In genomic region chr2:61065706-61066688, GRCh38 we compare ENCODE assay signal across 1 cellular context.
TF ChIP-seq lines count a peak whose summit lies in the region.

Gene SANBR (plus strand): TSS chr2:61065871. CDS start chr2:61070351, 4,480 bp downstream.

TF ChIP-seq in GM12878, 131 proteins besides CTCF, POLR2A, EP300 and RAD21 (continued from another document and continues in another):
- TF ChIP-seq ELK1 (IDR thresholded peaks at IDR 0.05; ENCODE audit: low read depth, low read length): no peak
- TF ChIP-seq RB1 (IDR thresholded peaks at IDR 0.05; ENCODE audit: borderline replicate concordance): peak; percentile 93; the same call in 1 of the 2 replicates
- TF ChIP-seq BCL11A (IDR thresholded peaks at IDR 0.05; ENCODE audit: low read depth, low read length): no peak
- no peak for TF ChIP-seq JUNB (IDR thresholded peaks at IDR 0.05)
- TF ChIP-seq BCL3 (IDR thresholded peaks at IDR 0.05; ENCODE audit: borderline replicate concordance, insufficient read depth, low read depth, low read length, poor library complexity, severe bottlenecking): no peak
- TF ChIP-seq RUNX3 (IDR thresholded peaks at IDR 0.05; ENCODE audit: low read length): peak; percentile 35
- no peak for TF ChIP-seq E4F1 (IDR thresholded peaks at IDR 0.05; ENCODE audit: borderline replicate concordance, partially characterized antibody)
- TF ChIP-seq JUND (IDR thresholded peaks at IDR 0.05; ENCODE audit: low read depth, low read length): no peak
- no peak for TF ChIP-seq STAT1 (conservative IDR thresholded peaks at IDR 0.05)
- no peak for TF ChIP-seq TARDBP (IDR thresholded peaks at IDR 0.05; ENCODE audit: borderline replicate concordance)
- TF ChIP-seq SMAD5 (IDR thresholded peaks at IDR 0.05; ENCODE audit: low read depth): no peak
- no peak for TF ChIP-seq CHD4 (IDR thresholded peaks at IDR 0.05)
- no peak for TF ChIP-seq RBBP5 (conservative IDR thresholded peaks at IDR 0.05)
- no peak for TF ChIP-seq BCLAF1 (IDR thresholded peaks at IDR 0.05)
- no peak for TF ChIP-seq POU2F2 (IDR thresholded peaks at IDR 0.05; ENCODE audit: borderline replicate concordance, low read depth, low read length)
- no peak for TF ChIP-seq PAX5 (IDR thresholded peaks at IDR 0.05; ENCODE audit: borderline replicate concordance, low read depth, low read length)
- TF ChIP-seq KLF5 (IDR thresholded peaks at IDR 0.05; ENCODE audit: partially characterized antibody): no peak
- 0 out of 2 replicates have a peak, but pooled peaks have one; percentile 39 for TF ChIP-seq CBX5 (IDR thresholded peaks at IDR 0.05; ENCODE audit: low read depth)
- TF ChIP-seq MAX (IDR thresholded peaks at IDR 0.05; ENCODE audit: low read depth, low read length): no peak; the same call in 1 of the 2 replicates
- no peak for TF ChIP-seq MXI1 (IDR thresholded peaks at IDR 0.05; ENCODE audit: low read depth, low read length)
- no peak for TF ChIP-seq CBFB (IDR thresholded peaks at IDR 0.05; ENCODE audit: low read depth)
- no peak for TF ChIP-seq ZBTB11 (CRISPR knock-in tag; IDR thresholded peaks at IDR 0.05)
- no peak for TF ChIP-seq RELA (IDR thresholded peaks at IDR 0.05; ENCODE audit: borderline replicate concordance, partially characterized antibody)
- TF ChIP-seq ZNF384 (IDR thresholded peaks at IDR 0.05; ENCODE audit: borderline replicate concordance, low read depth, low read length): no peak
- peak; percentile 75 for TF ChIP-seq CHD2 (IDR thresholded peaks at IDR 0.05; ENCODE audit: borderline replicate concordance, low read depth, low read length)
- no peak for TF ChIP-seq ATF2 (IDR thresholded peaks at IDR 0.05; ENCODE audit: low read length)
- no peak for TF ChIP-seq MEF2B (IDR thresholded peaks at IDR 0.05; ENCODE audit: partially characterized antibody, poor library complexity, severe bottlenecking)
- no peak for TF ChIP-seq ATF3 (IDR thresholded peaks at IDR 0.05; ENCODE audit: borderline replicate concordance, extremely low read depth, low read depth, low read length)
- no peak for TF ChIP-seq PAX8 (IDR thresholded peaks at IDR 0.05)
- TF ChIP-seq ZNF274 (IDR thresholded peaks at IDR 0.05; ENCODE audit: insufficient read depth, insufficient read length): no peak
- no peak for TF ChIP-seq GABPA (IDR thresholded peaks at IDR 0.05; ENCODE audit: low read depth)
- TF ChIP-seq PKNOX1 (IDR thresholded peaks at IDR 0.05): no peak
- peak in 1 of 2 experiments; percentile 78; a peak in 2 of 3 replicates for TF ChIP-seq EGR1 (IDR thresholded peaks at IDR 0.05; ENCODE audit: borderline replicate concordance in 1 of 2, low read depth in 2 of 2, low read length in 2 of 2)
- no peak for TF ChIP-seq RAD51 (IDR thresholded peaks at IDR 0.05)
- TF ChIP-seq KAT2A (conservative IDR thresholded peaks at IDR 0.05; ENCODE audit: control insufficient read depth, low read depth, low read length): no peak
- TF ChIP-seq E2F4 (IDR thresholded peaks at IDR 0.05; ENCODE audit: low read depth, low read length): peak; percentile 31; the same call in 1 of the 2 replicates
- TF ChIP-seq YBX1 (IDR thresholded peaks at IDR 0.05): no peak
- TF ChIP-seq TCF12 (IDR thresholded peaks at IDR 0.05; ENCODE audit: low read depth, low read length): no peak
- peak; percentile 63; the same call in 1 of the 2 replicates for TF ChIP-seq BACH1 (IDR thresholded peaks at IDR 0.05; ENCODE audit: borderline replicate concordance)
- no peak for TF ChIP-seq SPI1 (IDR thresholded peaks at IDR 0.05; ENCODE audit: borderline replicate concordance, insufficient read depth, low read depth, low read length)
- TF ChIP-seq HSF1 (IDR thresholded peaks at IDR 0.05; ENCODE audit: low read depth, low read length): no peak
- TF ChIP-seq NFYA (IDR thresholded peaks at IDR 0.05; ENCODE audit: borderline replicate concordance, low read depth, low read length): no peak
- peak; percentile 5; the same call in 1 of the 2 replicates for TF ChIP-seq NR2C1 (IDR thresholded peaks at IDR 0.05)
